8 cellular contexts compared by ENCODE assay signal in the genomic region with DNA sequence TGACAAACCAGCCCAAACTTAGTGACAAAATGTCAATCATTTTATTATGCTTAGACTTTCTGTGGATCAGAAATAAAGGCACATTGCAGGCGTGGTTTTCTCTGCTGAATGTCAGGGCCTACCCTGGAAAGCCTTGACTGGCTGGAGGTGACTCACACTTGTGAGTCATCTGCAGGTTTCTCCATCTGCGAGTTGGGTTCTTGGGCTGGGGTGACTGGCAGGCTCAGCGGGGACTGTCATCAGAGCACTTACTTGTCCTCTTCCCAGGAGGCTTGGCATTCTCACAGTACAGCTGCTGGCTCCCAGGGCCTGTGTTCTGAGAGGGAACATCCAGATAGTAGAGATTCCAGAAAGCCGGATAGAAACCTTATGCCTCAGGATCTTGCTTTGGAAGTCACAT.
DNase-seq lines count a peak whose midpoint lies in the region; ATAC-seq and TF ChIP-seq lines count a peak whose summit lies in the region.

No MANE protein-coding gene starts in this region.

- no peak for TF ChIP-seq CTCF in glutamatergic neuron (IDR thresholded peaks at IDR 0.05; ENCODE audit: partially characterized antibody, unreplicated experiment)

- H3K4me3 Mint-ChIP-seq in activated CD4-positive, alpha-beta T cell treated with anti-CD3 and anti-CD28 coated beads, Interleukin-2, amount 10 ng/mL, durations not matched to agents 24 days and 14 days, result no peak overlapping the region
- no peak overlapping the region for H3K4me3 Mint-ChIP-seq in glutamatergic neuron (ENCODE audit: unreplicated experiment)

- no peaks in the 10 kb centered on the region for H3K9me3 Mint-ChIP-seq in activated CD4-positive, alpha-beta T cell treated with anti-CD3 and anti-CD28 coated beads, Interleukin-2, amount 10 ng/mL, durations not matched to agents 24 days and 14 days
- H3K9me3 Mint-ChIP-seq in glutamatergic neuron (ENCODE audit: unreplicated experiment), result no peaks in the 10 kb centered on the region

- intact Hi-C loops in activated CD4-positive, alpha-beta T cell treated with anti-CD3 and anti-CD28 coated beads, Interleukin-2, amount 10 ng/mL, durations not matched to agents 24 days and 14 days (cut with micrococcal nuclease), result no loop called here

- no peak for ATAC-seq in GM19324 (IDR thresholded peaks at IDR 0.05; ENCODE audit: low FRiP score, unreplicated experiment)

- peak; percentile 61 for DNase-seq in activated CD8-positive, alpha-beta memory T cell treated with anti-CD3 and anti-CD28 coated beads for 24 hours
- DNase-seq in activated CD8-positive, alpha-beta memory T cell treated with anti-CD3 and anti-CD28 coated beads, Interleukin-2, amount 50 U/mL, for 4 hours, result no peak
- DNase-seq in activated CD4-positive, alpha-beta T cell treated with anti-CD3 and anti-CD28 coated beads, Interleukin-2, amount 10 ng/mL, durations not matched to agents 24 days and 14 days, result peak; percentile 71
- DNase-seq in glutamatergic neuron (peak; percentile 27), NCI-H1092 (lab: John Stamatoyannopoulos, UW) (no peak), NCI-H2107 treated with DMSO at 0.1 percent for 48 hours (lab: John Stamatoyannopoulos, UW; ENCODE audit: unreplicated experiment) (no peak)
- DNase-seq in stimulated activated CD8-positive, alpha-beta memory T cell treated with anti-CD3 and anti-CD28 coated beads, Interleukin-2, amount 100 ng/mL, for 48 hours (ENCODE audit: low read depth in 2 of 2), result peak; percentile 9 to 15

- peaks cover 7% of the 10 kb centered on the region for H3K4me1 Mint-ChIP-seq in activated CD4-positive, alpha-beta T cell treated with anti-CD3 and anti-CD28 coated beads, Interleukin-2, amount 10 ng/mL, durations not matched to agents 24 days and 14 days
- peaks cover 3% of the 10 kb centered on the region for H3K4me1 Mint-ChIP-seq in glutamatergic neuron (ENCODE audit: low read depth, unreplicated experiment)

- H3K36me3 Mint-ChIP-seq in activated CD4-positive, alpha-beta T cell treated with anti-CD3 and anti-CD28 coated beads, Interleukin-2, amount 10 ng/mL, durations not matched to agents 24 days and 14 days (ENCODE audit: low read depth), result no peaks in the 10 kb centered on the region
- H3K36me3 Mint-ChIP-seq in glutamatergic neuron (ENCODE audit: unreplicated experiment), result no peaks in the 10 kb centered on the region

- no peak overlapping the region for H3K27ac Mint-ChIP-seq in activated CD4-positive, alpha-beta T cell treated with anti-CD3 and anti-CD28 coated beads, Interleukin-2, amount 10 ng/mL, durations not matched to agents 24 days and 14 days
- H3K27ac Mint-ChIP-seq in glutamatergic neuron (ENCODE audit: unreplicated experiment), result no peak overlapping the region

- no peaks in the 10 kb centered on the region for H3K27me3 Mint-ChIP-seq in activated CD4-positive, alpha-beta T cell treated with anti-CD3 and anti-CD28 coated beads, Interleukin-2, amount 10 ng/mL, durations not matched to agents 24 days and 14 days
- H3K27me3 Mint-ChIP-seq in glutamatergic neuron (ENCODE audit: unreplicated experiment), result no peaks in the 10 kb centered on the region

Comparison
In these comparisons a context has a peak if more than half of its experiments do, and no peak if none do; other contexts are left out.
1. DNase-seq: peak in activated CD8-positive, alpha-beta memory T cell treated with anti-CD3 and anti-CD28 coated beads for 24 hours (single experiment), activated CD4-positive, alpha-beta T cell treated with anti-CD3 and anti-CD28 coated beads, Interleukin-2, amount 10 ng/mL, durations not matched to agents 24 days and 14 days (single experiment), glutamatergic neuron (single experiment) and stimulated activated CD8-positive, alpha-beta memory T cell treated with anti-CD3 and anti-CD28 coated beads, Interleukin-2, amount 100 ng/mL, for 48 hours (2 of 2); none in activated CD8-positive, alpha-beta memory T cell treated with anti-CD3 and anti-CD28 coated beads, Interleukin-2, amount 50 U/mL, for 4 hours (single experiment), NCI-H1092 (single experiment) and NCI-H2107 treated with DMSO at 0.1 percent for 48 hours (single experiment).